ENCODE assay signal across 1 cellular context in genomic region chr16:13913374-13914292, GRCh38.
A peak's percentile ranks its signal among the peaks of the same experiment; 100 is the strongest.
TF ChIP-seq lines count a peak whose summit lies in the region.

No MANE protein-coding gene starts in this region.

TF ChIP-seq in HepG2, 621 proteins besides CTCF, POLR2A, EP300 and RAD21 (continues in another document):
- TF ChIP-seq SP4 (CRISPR knock-in tag; IDR thresholded peaks at IDR 0.05) (0 out of 2 replicates have a peak, but pooled peaks have one; percentile 47), REST (IDR thresholded peaks at IDR 0.05; ENCODE audit: borderline replicate concordance in 1 of 2, low read depth in 1 of 2, low read length in 2 of 2) (peak in 1 of 2 experiments; percentile 60; a peak in 1 of 4 replicates), ZNF891 (CRISPR knock-in tag; IDR thresholded peaks at IDR 0.05) (no peak), ELF1 (CRISPR knock-in tag; IDR thresholded peaks at IDR 0.05) (no peak), ZKSCAN8 (CRISPR knock-in tag; IDR thresholded peaks at IDR 0.05; ENCODE audit: borderline replicate concordance) (no peak), MAFF (IDR thresholded peaks at IDR 0.05; ENCODE audit: low read depth, low read length) (peak; percentile 45; the same call in 1 of the 2 replicates), PATZ1 (CRISPR knock-in tag; IDR thresholded peaks at IDR 0.05) (no peak), E2F1 (CRISPR knock-in tag; IDR thresholded peaks at IDR 0.05) (no peak), KDM5A (IDR thresholded peaks at IDR 0.05; ENCODE audit: borderline replicate concordance, low read length) (no peak), ZNF772 (CRISPR knock-in tag; IDR thresholded peaks at IDR 0.05) (0 out of 2 replicates have a peak, but pooled peaks have one; percentile 25), LCORL (IDR thresholded peaks at IDR 0.05) (no peak), LCORL (CRISPR knock-in tag; IDR thresholded peaks at IDR 0.05) (peak; percentile 68; the same call in 1 of the 2 replicates), FOXP4 (CRISPR knock-in tag; IDR thresholded peaks at IDR 0.05) (no peak), HHEX (CRISPR knock-in tag; IDR thresholded peaks at IDR 0.05) (peak; percentile 27; the same call in 1 of the 2 replicates), LBX2 (CRISPR knock-in tag; IDR thresholded peaks at IDR 0.05; ENCODE audit: borderline replicate concordance) (0 out of 2 replicates have a peak, but pooled peaks have one; percentile 41), TBX2 (CRISPR knock-in tag; IDR thresholded peaks at IDR 0.05; ENCODE audit: borderline replicate concordance) (peak; percentile 29; the same call in 1 of the 2 replicates), SETDB1 (CRISPR knock-in tag; IDR thresholded peaks at IDR 0.05; ENCODE audit: borderline replicate concordance) (0 out of 2 replicates have a peak, but pooled peaks have one; percentile 22), ZNF501 (CRISPR knock-in tag; IDR thresholded peaks at IDR 0.05) (peak; percentile 96), HNF4A (CRISPR knock-in tag; IDR thresholded peaks at IDR 0.05) (peak; percentile 19; the same call in 1 of the 2 replicates), ZNF12 (CRISPR knock-in tag; IDR thresholded peaks at IDR 0.05) (peak; percentile 44; the same call in 1 of the 2 replicates), IKZF5 (CRISPR knock-in tag; IDR thresholded peaks at IDR 0.05) (peak; percentile 37; the same call in 1 of the 2 replicates), ELF3 (CRISPR knock-in tag; IDR thresholded peaks at IDR 0.05) (0 out of 2 replicates have a peak, but pooled peaks have one; percentile 16), PAXIP1 (CRISPR knock-in tag; conservative IDR thresholded peaks at IDR 0.05) (0 out of 2 replicates have a peak, but pooled peaks have one; percentile 22), HIC2 (CRISPR knock-in tag; IDR thresholded peaks at IDR 0.05; ENCODE audit: low read depth) (peak; percentile 54; the same call in 1 of the 2 replicates), KLF15 (CRISPR knock-in tag; IDR thresholded peaks at IDR 0.05; ENCODE audit: borderline replicate concordance) (no peak), ETV5 (CRISPR knock-in tag; IDR thresholded peaks at IDR 0.05; ENCODE audit: borderline replicate concordance) (peak; percentile 17; the same call in 1 of the 2 replicates), ZNF180 (CRISPR knock-in tag; IDR thresholded peaks at IDR 0.05; ENCODE audit: borderline replicate concordance, low read depth) (no peak), ZNF572 (CRISPR knock-in tag; IDR thresholded peaks at IDR 0.05) (0 out of 2 replicates have a peak, but pooled peaks have one; percentile 20), STAT5B (CRISPR knock-in tag; IDR thresholded peaks at IDR 0.05) (no peak), ZFP37 (CRISPR knock-in tag; IDR thresholded peaks at IDR 0.05; ENCODE audit: borderline replicate concordance) (0 out of 2 replicates have a peak, but pooled peaks have one; percentile 21), RARA (CRISPR knock-in tag; IDR thresholded peaks at IDR 0.05) (peak; percentile 36; the same call in 1 of the 2 replicates), ZNF879 (CRISPR knock-in tag; IDR thresholded peaks at IDR 0.05) (0 out of 2 replicates have a peak, but pooled peaks have one; percentile 47), HMGXB4 (CRISPR knock-in tag; IDR thresholded peaks at IDR 0.05; ENCODE audit: borderline replicate concordance in 1 of 2, low read depth in 1 of 2) (no peak), RCOR2 (CRISPR knock-in tag; IDR thresholded peaks at IDR 0.05) (peak; percentile 45; the same call in 1 of the 2 replicates), TP53 (CRISPR knock-in tag; conservative IDR thresholded peaks at IDR 0.05) (no peak), ZNF652 (CRISPR knock-in tag; IDR thresholded peaks at IDR 0.05; ENCODE audit: borderline replicate concordance, low read depth) (no peak), ZKSCAN5 (CRISPR knock-in tag; IDR thresholded peaks at IDR 0.05) (no peak), ZNF232 (CRISPR knock-in tag; IDR thresholded peaks at IDR 0.05; ENCODE audit: borderline replicate concordance) (no peak), ZFYVE20 (CRISPR knock-in tag; IDR thresholded peaks at IDR 0.05; ENCODE audit: borderline replicate concordance, low read depth) (no peak), ZNF883 (CRISPR knock-in tag; IDR thresholded peaks at IDR 0.05; ENCODE audit: not compliant biosample characterization) (no peak), ZNF20 (CRISPR knock-in tag; IDR thresholded peaks at IDR 0.05) (no peak), SUZ12 (IDR thresholded peaks at IDR 0.05; ENCODE audit: low read depth, low read length) (no peak)
